17 cellular contexts compared by ENCODE assay signal in the genomic region with DNA sequence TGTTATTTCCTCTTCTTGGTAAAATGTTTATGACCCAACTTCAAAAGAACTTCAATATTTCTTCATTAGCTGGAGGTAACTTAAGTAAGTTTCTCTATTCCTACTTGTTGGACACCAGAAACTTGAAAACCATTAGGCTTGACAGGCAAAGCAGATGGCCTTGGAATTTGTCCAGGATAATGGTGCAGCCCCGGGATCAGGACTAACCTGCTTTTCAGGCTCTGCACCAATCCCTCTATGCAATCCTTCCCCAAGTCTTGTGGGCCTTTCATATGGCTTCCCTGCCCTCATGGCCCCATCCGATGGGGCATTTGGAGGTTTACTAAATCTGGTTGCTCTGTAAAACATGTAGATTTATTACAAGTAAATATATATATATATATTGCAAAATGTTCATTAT.
A peak's percentile ranks its signal among the peaks of the same experiment; 100 is the strongest.
DNase-seq lines count a peak whose midpoint lies in the region; ATAC-seq and TF ChIP-seq lines count a peak whose summit lies in the region.
"Had no signal": no experiment of that assay in that cellular context is flagged by ENCODE, and none has a peak within 500 bp of the region (broad histone marks: within the 10 kb centered on the region; RNA-seq: fewer than 3 reads in every experiment).

No MANE protein-coding gene starts in this region.

- CTCF ChIA-PET in Calu3 (lab: Charles Lee): no interaction called here

- H3K36me3 Mint-ChIP-seq in Calu3 (ENCODE audit: insufficient read depth, unreplicated experiment) (peaks cover 4% of the 10 kb centered on the region), chondrocyte (ENCODE audit: low read depth) (peaks cover 2% of the 10 kb centered on the region)

- H3K4me1 Mint-ChIP-seq in Calu3 (ENCODE audit: low read depth, unreplicated experiment): peaks cover 11% of the 10 kb centered on the region
- H3K4me1 Mint-ChIP-seq in chondrocyte (ENCODE audit: low read depth): peaks cover 24% of the 10 kb centered on the region

- ATAC-seq in GM18861 (IDR thresholded peaks at IDR 0.05; ENCODE audit: unreplicated experiment): no peak
- ATAC-seq: naive thymus-derived CD4-positive, alpha-beta T cell; right cardiac atrium had no signal

- H3K9me3 Mint-ChIP-seq in Calu3 (ENCODE audit: low read depth, unreplicated experiment) (peaks cover 3% of the 10 kb centered on the region), chondrocyte (ENCODE audit: low read depth) (peaks cover 4% of the 10 kb centered on the region)

- DNase-seq in Calu3: peak; percentile 62
- DNase-seq in HT-29 (ENCODE audit: low spot score): peak; percentile 89
- peak; percentile 60 to 75 for DNase-seq in NCI-H524 (lab: John Stamatoyannopoulos, UW)
- peak; percentile 91 for DNase-seq in islet precursor cell
- DNase-seq in stimulated activated CD4-positive, alpha-beta T cell treated with anti-CD3 and anti-CD28 coated beads, Interleukin-15, amount 100 ng/mL, for 24 hours: no peak
- DNase-seq in chondrocyte (ENCODE audit: low spot score): no peak
- DNase-seq in NCI-H2081 (lab: John Stamatoyannopoulos, UW): no peak
- DNase-seq: activated CD4-positive, alpha-beta T cell treated with anti-CD3 and anti-CD28 coated beads, Interleukin-2, amount 50 U/mL, for 48 hours; activated gamma-delta T cell treated with Interleukin-2 at 50 U/mL for 16 hours; C1 segment of cervical spinal cord; dorsolateral prefrontal cortex; H7; naive thymus-derived CD4-positive, alpha-beta T cell; NCI-H1105; right cardiac atrium; substantia nigra had no signal

- H3K27ac Mint-ChIP-seq in Calu3 (ENCODE audit: unreplicated experiment) (no peak overlapping the region), chondrocyte (ENCODE audit: unreplicated experiment) (no peak overlapping the region)
- H3K27ac Mint-ChIP-seq: naive thymus-derived CD4-positive, alpha-beta T cell had no signal

- intact Hi-C loops in Calu3 (cut with micrococcal nuclease; ENCODE audit: unreplicated experiment): no loop called here

- H3K27me3 Mint-ChIP-seq in Calu3 (ENCODE audit: unreplicated experiment) (no peaks in the 10 kb centered on the region), chondrocyte (ENCODE audit: low read depth) (no peaks in the 10 kb centered on the region)

- no peak overlapping the region for H3K4me3 Mint-ChIP-seq in Calu3 (ENCODE audit: low read depth, unreplicated experiment)
- no peak overlapping the region for H3K4me3 Mint-ChIP-seq in chondrocyte (ENCODE audit: unreplicated experiment)
- H3K4me3 Mint-ChIP-seq: naive thymus-derived CD4-positive, alpha-beta T cell had no signal

- TF ChIP-seq CTCF in Calu3 (IDR thresholded peaks at IDR 0.05; ENCODE audit: unreplicated experiment): no peak
- no peak for TF ChIP-seq CTCF in chondrocyte (IDR thresholded peaks at IDR 0.05)

- BruUV-seq in Calu3 (replicated peaks; lab: Mats Ljungman, UMichigan): no TSS peak

Comparison
In these comparisons a context has a peak if more than half of its experiments do, and no peak if none do; other contexts are left out.
1. DNase-seq: peak in Calu3 (single experiment), HT-29 (single experiment), NCI-H524 (2 of 2) and islet precursor cell (single experiment); none in stimulated activated CD4-positive, alpha-beta T cell treated with anti-CD3 and anti-CD28 coated beads, Interleukin-15, amount 100 ng/mL, for 24 hours (single experiment), chondrocyte (single experiment) and NCI-H2081 (0 of 2).